8 cellular contexts compared by ENCODE assay signal in genomic region chr1:67430358-67431155, GRCh38. TPM values are rescaled to one million over a fixed set of nuclear protein-coding genes. Genes with fewer than 3 reads are reported as not detected.
DNase-seq lines count a peak whose midpoint lies in the region; ATAC-seq and TF ChIP-seq lines count a peak whose summit lies in the region.

TSS of gene SERBP1 (minus strand) at chr1:67430402. CDS start at chr1:67430300, 102 bp downstream.

- no peak for TF ChIP-seq EP300 in Ishikawa (IDR thresholded peaks at IDR 0.05; ENCODE audit: borderline replicate concordance)

- peak; percentile 93 for DNase-seq in DMS 273 treated with DMSO at 0.1 percent for 48 hours (lab: John Stamatoyannopoulos, UW)
- DNase-seq in PC-3, result peak; percentile 98
- peak; percentile 92 for DNase-seq in activated T-cell treated with anti-CD3 and anti-CD28 coated beads for 48 hours (ENCODE audit: low read depth)
- DNase-seq in epithelial cell of prostate (ENCODE audit: low read depth, low spot score), result peak; percentile 89
- peak; percentile 96 for DNase-seq in mucosa of gallbladder (ENCODE audit: low spot score)
- DNase-seq in stimulated activated CD8-positive, alpha-beta memory T cell treated with anti-CD3 and anti-CD28 coated beads, Interleukin-4, amount 100 ng/mL, for 4 hours (ENCODE audit: low read depth in 2 of 2, low spot score in 1 of 2), result peak; percentile 81 to 93

- CTCF ChIA-PET in PC-3 (lab: Charles Lee), result no interaction called here

- intact Hi-C loops in PC-3 (cut with micrococcal nuclease), result loop anchor here (2.0 to 5.0 kb wide), 3 partner anchors 47 to 376 kb away; partner anchors contain the start of gene SLC35D1

- H3K4me2 ChIP-seq in PC-3 (ENCODE audit: low read length), result peak within 1 kb of the TSS; percentile 89

- peaks cover 47% of the 10 kb centered on the region for H3K79me2 ChIP-seq in PC-3 (ENCODE audit: low read length)

- TF ChIP-seq RAD21 in Ishikawa (IDR thresholded peaks at IDR 0.05; ENCODE audit: low read depth), result no peak

- no peaks in the 10 kb centered on the region for H3K9me2 ChIP-seq in PC-3 (replicated peaks; ENCODE audit: low read length)

- H3K27me3 ChIP-seq in PC-3 (ENCODE audit: low read length), result no peaks in the 10 kb centered on the region

- POLR2A ChIA-PET in PC-3 (lab: Charles Lee; ENCODE audit: unreplicated experiment), result no interaction called here

- no peaks in the 10 kb centered on the region for H3F3A ChIP-seq in PC-3 (ENCODE audit: low read length, unreplicated experiment)

- H3K9ac ChIP-seq in PC-3 (ENCODE audit: low read length), result peak within 1 kb of the TSS; percentile 99

- H3K9me3 ChIP-seq in PC-3 (ENCODE audit: low read length), result no peaks in the 10 kb centered on the region

- H3K4me3 ChIP-seq in PC-3 (ENCODE audit: low read length), result peak within 1 kb of the TSS; percentile 93

- peaks cover 16% of the 10 kb centered on the region for H3K4me1 ChIP-seq in PC-3 (ENCODE audit: insufficient read depth, low read length)

- ATAC-seq in GM21576 (IDR thresholded peaks at IDR 0.05; ENCODE audit: unreplicated experiment) (peak; percentile 88), PC-3 (peak; percentile 93)

- H3K27ac ChIP-seq in PC-3 (ENCODE audit: low read length) (peak within 1 kb of the TSS; percentile 71), epithelial cell of prostate (peak within 1 kb of the TSS; percentile 82)

- H3K36me3 ChIP-seq in PC-3 (ENCODE audit: low read depth, low read length), result peaks cover 28% of the 10 kb centered on the region

- peaks cover 41% of the 10 kb centered on the region for H4K20me1 ChIP-seq in PC-3 (ENCODE audit: low read length)

- peak within 1 kb of the TSS; percentile 82 for H2AFZ ChIP-seq in PC-3 (ENCODE audit: low read length)

- TSS peak; percentile 76 for BruUV-seq in PC-3 (replicated peaks; lab: Mats Ljungman, UMichigan)

- TF ChIP-seq CTCF in PC-3 (conservative IDR thresholded peaks at IDR 0.05; ENCODE audit: low read depth, low read length), result no peak

TF ChIP-seq in Ishikawa, 13 proteins besides CTCF, POLR2A, EP300 and RAD21:
- TF ChIP-seq MAX (IDR thresholded peaks at IDR 0.05) (peak; percentile 88), USF1 (IDR thresholded peaks at IDR 0.05) (peak; percentile 13), TEAD4 (IDR thresholded peaks at IDR 0.05) (no peak), ZBTB7A (IDR thresholded peaks at IDR 0.05; ENCODE audit: low read depth) (peak; percentile 76), CEBPB (IDR thresholded peaks at IDR 0.05) (no peak), TCF12 (IDR thresholded peaks at IDR 0.05; ENCODE audit: low read depth) (peak; percentile 34; the same call in 1 of the 2 replicates), CREB1 (IDR thresholded peaks at IDR 0.05; ENCODE audit: low read depth) (no peak), TAF1 (IDR thresholded peaks at IDR 0.05; ENCODE audit: low read depth) (peak; percentile 88), FOXM1 (IDR thresholded peaks at IDR 0.05; ENCODE audit: borderline replicate concordance, low read depth) (no peak), EGR1 (IDR thresholded peaks at IDR 0.05) (0 out of 2 replicates have a peak, but pooled peaks have one; percentile 17), NFIC (IDR thresholded peaks at IDR 0.05) (peak; percentile 59), REST (IDR thresholded peaks at IDR 0.05; ENCODE audit: low read depth) (no peak), YY1 (IDR thresholded peaks at IDR 0.05; ENCODE audit: low read depth) (peak; percentile 96)

RNA-seq across cellular contexts. Expression of gene SERBP1, which starts in this region (rescaled TPM):
- 256 and 337 TPM in 2 replicates for total RNA-seq in PC-3 (2014; rRNA removed)
- total RNA-seq in mucosa of gallbladder, result 145 TPM

Comparison
In these comparisons a context has a peak if more than half of its experiments do, and no peak if none do; other contexts are left out.
1. Peak in every context shown above with its lines: DNase-seq, ATAC-seq, H3K4me3 ChIP-seq and H3K27ac ChIP-seq.